13 cellular contexts compared by ENCODE assay signal in genomic region chr4:112182604-112183003, GRCh38.
"Had no signal": no experiment of that assay in that cellular context is flagged by ENCODE, and none has a peak within 500 bp of the region (broad histone marks: within the 10 kb centered on the region; RNA-seq: fewer than 3 reads in every experiment).

No MANE protein-coding gene starts in this region.

- H3K36me3 Mint-ChIP-seq: type B pancreatic cell had no signal

- H2AFZ ChIP-seq: parathyroid adenoma had no signal

- H3K4me3 Mint-ChIP-seq: T-helper 2 cell treated with Interferon-gamma antibody and Interleukin-4, amounts not matched to agents 5 μg/mL and 100 μg/mL, for 36 hours; type B pancreatic cell had no signal

- H3K36me3 ChIP-seq: colonic mucosa, esophagus squamous epithelium had no signal

- H3K27ac Mint-ChIP-seq: type B pancreatic cell had no signal

- ATAC-seq: activated CD4-positive, CD25-positive, alpha-beta regulatory T cell treated with anti-CD3 and anti-CD28 coated beads, Interleukin-2, amount 50 U/mL, for 24 hours had no signal

- H3K27me3 Mint-ChIP-seq: type B pancreatic cell had no signal

- H3K79me2 ChIP-seq: parathyroid adenoma had no signal

- H3K9me3 ChIP-seq: colonic mucosa, esophagus squamous epithelium had no signal

- H3K9ac ChIP-seq: parathyroid adenoma had no signal

- H3K4me3 ChIP-seq: colonic mucosa, esophagus squamous epithelium, skin epidermis had no signal

- H3K4me1 ChIP-seq: colonic mucosa, esophagus squamous epithelium, parathyroid adenoma had no signal

- H3K27me3 ChIP-seq: colonic mucosa, esophagus squamous epithelium had no signal

- DNase-seq: activated CD4-positive, alpha-beta T cell treated with anti-CD3 and anti-CD28 coated beads, Interleukin-2, amount 50 U/mL, for 1 hour; activated naive CD4-positive, alpha-beta T cell treated with Interleukin-2 at 50 U/mL for 16 hours; colonic mucosa; effector CD4-positive, alpha-beta T cell; esophagus squamous epithelium; stimulated activated CD4-positive, alpha-beta T cell treated with anti-CD3 and anti-CD28 coated beads, Interleukin-4, amount 100 ng/mL, for 24 hours; stimulated activated naive CD4-positive, alpha-beta T cell treated with Interleukin-2 at 50 U/mL for 16 hours had no signal

- H3K9me3 Mint-ChIP-seq: activated T-helper 1 cell treated with anti-CD3 and anti-CD28 coated beads, Interleukin-12 subunit alpha, Interleukin-12 subunit beta, Interleukin-2, Interleukin-4 antibody, amounts not matched to agents 30 ng/mL and 10 ng/mL and 1 ng/mL, durations not matched to agents 14 hours and 24 hours and 36 hours; T-helper 2 cell treated with Interferon-gamma antibody and Interleukin-4, amounts not matched to agents 5 μg/mL and 100 μg/mL, for 36 hours; type B pancreatic cell had no signal

- H3K27ac ChIP-seq: colonic mucosa, esophagus squamous epithelium, parathyroid adenoma, skin epidermis had no signal
